1 cellular context compared by ENCODE assay signal in the genomic region with DNA sequence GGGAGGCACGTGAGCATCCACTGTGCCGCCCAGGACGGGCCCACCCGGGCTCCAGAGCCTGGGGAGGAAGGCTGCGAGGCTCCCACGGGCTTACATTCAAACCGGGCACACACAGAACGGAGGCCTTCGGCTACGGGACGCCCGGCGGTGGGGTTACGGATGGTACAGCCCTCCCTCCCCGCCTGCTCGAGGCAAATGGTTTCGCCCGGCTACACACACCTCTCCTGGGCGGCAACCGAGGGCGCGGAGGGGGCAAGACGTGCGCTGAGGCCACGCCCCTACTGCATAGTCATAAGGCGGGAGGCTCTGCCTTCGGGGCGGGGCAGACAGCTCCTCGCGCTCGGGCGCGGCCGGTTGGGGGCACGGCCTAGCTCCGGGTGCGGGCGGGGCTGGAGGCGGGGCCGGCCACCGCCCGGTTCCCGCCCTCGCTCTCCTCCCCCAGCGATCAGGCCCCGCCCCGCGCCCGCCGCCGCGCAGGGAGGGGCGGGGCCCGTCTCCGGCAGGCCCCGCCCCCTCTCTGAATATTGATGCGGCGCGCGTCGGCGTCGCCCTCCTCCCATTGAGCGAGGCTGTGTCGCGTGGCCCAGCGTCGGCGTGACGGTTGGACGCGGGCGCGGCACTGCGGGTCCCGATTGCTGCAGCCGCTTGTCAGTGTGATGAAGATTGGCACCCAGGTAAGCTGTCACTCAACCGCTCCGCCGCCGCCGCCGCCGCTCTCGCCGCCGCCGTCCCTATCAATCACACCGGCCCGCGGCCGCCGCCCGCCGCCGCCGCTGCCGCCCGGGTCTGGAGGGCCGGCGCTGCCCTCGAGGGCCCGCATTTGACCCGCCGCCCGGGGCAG.
TF ChIP-seq lines count a peak whose summit lies in the region.

A gene with protein sequence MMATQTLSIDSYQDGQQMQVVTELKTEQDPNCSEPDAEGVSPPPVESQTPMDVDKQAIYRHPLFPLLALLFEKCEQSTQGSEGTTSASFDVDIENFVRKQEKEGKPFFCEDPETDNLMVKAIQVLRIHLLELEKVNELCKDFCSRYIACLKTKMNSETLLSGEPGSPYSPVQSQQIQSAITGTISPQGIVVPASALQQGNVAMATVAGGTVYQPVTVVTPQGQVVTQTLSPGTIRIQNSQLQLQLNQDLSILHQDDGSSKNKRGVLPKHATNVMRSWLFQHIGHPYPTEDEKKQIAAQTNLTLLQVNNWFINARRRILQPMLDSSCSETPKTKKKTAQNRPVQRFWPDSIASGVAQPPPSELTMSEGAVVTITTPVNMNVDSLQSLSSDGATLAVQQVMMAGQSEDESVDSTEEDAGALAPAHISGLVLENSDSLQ (plus strand): TSS at position 572 of the 841 bp plus-strand sequence. CDS start 29,820 bp downstream, outside the sequence.

TF ChIP-seq in GM12878, 131 proteins besides CTCF, POLR2A, EP300 and RAD21 (continued from another document and continues in another):
- TF ChIP-seq ZZZ3 (IDR thresholded peaks at IDR 0.05; ENCODE audit: control insufficient read depth, insufficient read length, low read depth) (no peak), IRF4 (IDR thresholded peaks at IDR 0.05; ENCODE audit: low read depth, low read length) (0 out of 2 replicates have a peak, but pooled peaks have one; percentile 14), SKIL (IDR thresholded peaks at IDR 0.05; ENCODE audit: low read depth, poor library complexity, severe bottlenecking) (peak; percentile 54), ZBTB33 (IDR thresholded peaks at IDR 0.05) (no peak), ASH2L (IDR thresholded peaks at IDR 0.05; ENCODE audit: borderline replicate concordance, low read depth) (no peak), KLF5 (IDR thresholded peaks at IDR 0.05; ENCODE audit: partially characterized antibody) (peak; percentile 99), RAD51 (IDR thresholded peaks at IDR 0.05) (peak; percentile 42; the same call in 1 of the 2 replicates), CBX5 (IDR thresholded peaks at IDR 0.05; ENCODE audit: low read depth) (no peak), ZNF217 (IDR thresholded peaks at IDR 0.05) (no peak), SMAD5 (IDR thresholded peaks at IDR 0.05; ENCODE audit: low read depth) (no peak), SUPT20H (IDR thresholded peaks at IDR 0.05; ENCODE audit: borderline replicate concordance, control insufficient read depth, low read depth, low read length) (no peak), GABPA (IDR thresholded peaks at IDR 0.05; ENCODE audit: low read depth) (no peak), GATAD2B (conservative IDR thresholded peaks at IDR 0.05; ENCODE audit: low read depth) (0 out of 2 replicates have a peak, but pooled peaks have one; percentile 12), ZSCAN29 (IDR thresholded peaks at IDR 0.05) (no peak), ELK1 (IDR thresholded peaks at IDR 0.05; ENCODE audit: low read depth, low read length) (0 out of 2 replicates have a peak, but pooled peaks have one; percentile 7), PAX8 (IDR thresholded peaks at IDR 0.05) (no peak), FOXK2 (IDR thresholded peaks at IDR 0.05) (peak; percentile 98), TARDBP (IDR thresholded peaks at IDR 0.05; ENCODE audit: borderline replicate concordance) (no peak), TCF12 (IDR thresholded peaks at IDR 0.05; ENCODE audit: low read depth, low read length) (0 out of 2 replicates have a peak, but pooled peaks have one; percentile 33), CHD4 (IDR thresholded peaks at IDR 0.05) (no peak), PKNOX1 (IDR thresholded peaks at IDR 0.05) (peak; percentile 99), IRF5 (IDR thresholded peaks at IDR 0.05; ENCODE audit: borderline replicate concordance) (no peak), NR2C2 (IDR thresholded peaks at IDR 0.05; ENCODE audit: borderline replicate concordance, control insufficient read depth, insufficient read length, low read depth) (no peak), SMAD1 (IDR thresholded peaks at IDR 0.05; ENCODE audit: low read depth, partially characterized antibody) (no peak), CREM (IDR thresholded peaks at IDR 0.05; ENCODE audit: low read depth) (peak; percentile 94), NBN (IDR thresholded peaks at IDR 0.05) (peak; percentile 84), NFXL1 (IDR thresholded peaks at IDR 0.05; ENCODE audit: borderline replicate concordance) (no peak), TCF7 (IDR thresholded peaks at IDR 0.05; ENCODE audit: borderline replicate concordance) (no peak), ZNF274 (IDR thresholded peaks at IDR 0.05; ENCODE audit: insufficient read depth, insufficient read length) (no peak), EGR1 (IDR thresholded peaks at IDR 0.05; ENCODE audit: borderline replicate concordance in 1 of 2, low read depth in 2 of 2, low read length in 2 of 2) (0 out of 3 replicates have a peak, but pooled peaks of 1 of the 2 experiments have one; percentile 40), BRCA1 (IDR thresholded peaks at IDR 0.05; ENCODE audit: low read depth, low read length) (no peak), NKRF (conservative IDR thresholded peaks at IDR 0.05) (no peak), MEF2A (IDR thresholded peaks at IDR 0.05; ENCODE audit: insufficient read depth, low read depth, low read length) (no peak), RCOR1 (conservative IDR thresholded peaks at IDR 0.05; ENCODE audit: low read depth, low read length) (0 out of 2 replicates have a peak, but pooled peaks have one; percentile 21), SMARCA5 (IDR thresholded peaks at IDR 0.05) (no peak)
- TF ChIP-seq, protein P1, sequence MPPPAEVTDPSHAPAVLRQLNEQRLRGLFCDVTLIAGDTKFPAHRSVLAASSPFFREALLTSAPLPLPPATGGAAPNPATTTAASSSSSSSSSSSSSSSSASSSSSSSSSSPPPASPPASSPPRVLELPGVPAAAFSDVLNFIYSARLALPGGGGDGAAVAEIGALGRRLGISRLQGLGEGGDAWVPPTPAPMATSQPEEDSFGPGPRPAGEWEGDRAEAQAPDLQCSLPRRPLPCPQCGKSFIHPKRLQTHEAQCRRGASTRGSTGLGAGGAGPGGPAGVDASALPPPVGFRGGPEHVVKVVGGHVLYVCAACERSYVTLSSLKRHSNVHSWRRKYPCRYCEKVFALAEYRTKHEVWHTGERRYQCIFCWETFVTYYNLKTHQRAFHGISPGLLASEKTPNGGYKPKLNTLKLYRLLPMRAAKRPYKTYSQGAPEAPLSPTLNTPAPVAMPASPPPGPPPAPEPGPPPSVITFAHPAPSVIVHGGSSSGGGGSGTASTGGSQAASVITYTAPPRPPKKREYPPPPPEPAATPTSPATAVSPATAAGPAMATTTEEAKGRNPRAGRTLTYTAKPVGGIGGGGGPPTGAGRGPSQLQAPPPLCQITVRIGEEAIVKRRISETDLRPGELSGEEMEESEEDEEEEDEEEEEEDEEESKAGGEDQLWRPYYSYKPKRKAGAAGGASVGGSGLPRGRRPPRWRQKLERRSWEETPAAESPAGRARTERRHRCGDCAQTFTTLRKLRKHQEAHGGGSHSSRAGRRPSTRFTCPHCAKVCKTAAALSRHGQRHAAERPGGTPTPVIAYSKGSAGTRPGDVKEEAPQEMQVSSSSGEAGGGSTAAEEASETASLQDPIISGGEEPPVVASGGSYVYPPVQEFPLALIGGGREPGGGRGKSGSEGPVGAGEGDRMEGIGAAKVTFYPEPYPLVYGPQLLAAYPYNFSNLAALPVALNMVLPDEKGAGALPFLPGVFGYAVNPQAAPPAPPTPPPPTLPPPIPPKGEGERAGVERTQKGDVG (CRISPR knock-in tag; IDR thresholded peaks at IDR 0.05) = no peak
- TF ChIP-seq, protein P2, sequence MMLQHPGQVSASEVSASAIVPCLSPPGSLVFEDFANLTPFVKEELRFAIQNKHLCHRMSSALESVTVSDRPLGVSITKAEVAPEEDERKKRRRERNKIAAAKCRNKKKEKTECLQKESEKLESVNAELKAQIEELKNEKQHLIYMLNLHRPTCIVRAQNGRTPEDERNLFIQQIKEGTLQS (IDR thresholded peaks at IDR 0.05; ENCODE audit: borderline replicate concordance, extremely low read depth, low read depth, low read length) = no peak
